ENCODE assay signal across 29 cellular contexts in genomic region chr13:109159650-109160309, GRCh38.
DNase-seq lines count a peak whose midpoint lies in the region; ATAC-seq and TF ChIP-seq lines count a peak whose summit lies in the region.
"Had no signal": no experiment of that assay in that cellular context is flagged by ENCODE, and none has a peak within 500 bp of the region (broad histone marks: within the 10 kb centered on the region; RNA-seq: fewer than 3 reads in every experiment).

No MANE protein-coding gene starts in this region.

- no peak overlapping the region for H3K56ac ChIP-seq in mesendoderm (ENCODE audit: low read length)

- H3K27me3 ChIP-seq in Karpas-422 (ENCODE audit: low read length), result no peaks in the 10 kb centered on the region
- no peaks in the 10 kb centered on the region for H3K27me3 ChIP-seq in mesendoderm (ENCODE audit: insufficient read depth, low read length, poor library complexity)
- H3K27me3 ChIP-seq: ascending aorta, left lung, neutrophil, sigmoid colon, uterus had no signal

- H3K9me3 ChIP-seq in Karpas-422 (ENCODE audit: low read length), result no peaks in the 10 kb centered on the region
- H3K9me3 ChIP-seq: ascending aorta, left lung, neutrophil, sigmoid colon, uterus had no signal

- no peak overlapping the region for H3K27ac Mint-ChIP-seq in stimulated activated memory B cell treated with anti-CD40 and anti-IgM and Interleukin-4, amounts not matched to agents 10 μg/mL and 1 μg/mL and 100 μg/mL, for 72 hours
- H3K27ac Mint-ChIP-seq: activated CD4-positive, alpha-beta T cell treated with anti-CD3 and anti-CD28 coated beads for 36 hours; activated naive CD8-positive, alpha-beta T cell treated with anti-CD3 and anti-CD28 coated beads for 36 hours; CD4-positive, CD25-positive, alpha-beta regulatory T cell; immature natural killer cell; progenitor cell of endocrine pancreas; T-helper 17 cell had no signal

- H2AFZ ChIP-seq in Karpas-422 (ENCODE audit: low read length), result peak overlapping the region; percentile 90

- no peak overlapping the region for H3K4ac ChIP-seq in mesendoderm (ENCODE audit: low read depth, low read length)

- DNase-seq in Karpas-422 (peak; percentile 91), mesendoderm (no peak), caudate nucleus (lab: John Stamatoyannopoulos, UW) (no peak), NCI-H146 (lab: John Stamatoyannopoulos, UW) (no peak), NAMALWA (ENCODE audit: low spot score) (no peak)
- DNase-seq: activated CD4-positive, alpha-beta T cell treated with anti-CD3 and anti-CD28 coated beads for 36 hours; activated effector memory CD4-positive, alpha-beta T cell treated with Interleukin-2 at 50 U/mL for 16 hours; activated naive CD8-positive, alpha-beta T cell treated with anti-CD3 and anti-CD28 coated beads for 36 hours; activated T-cell treated with anti-CD3 and anti-CD28 coated beads for 4 hours; CD4-positive, CD25-positive, alpha-beta regulatory T cell; central memory CD4-positive, alpha-beta T cell; HCEC 1CT; hypothalamus; immature natural killer cell; left lung; MV-4-11; NCI-H1694; sigmoid colon; stimulated activated CD4-positive, alpha-beta T cell treated with anti-CD3 and anti-CD28 coated beads, Interleukin-4, amount 100 ng/mL, for 4 hours; stimulated activated naive CD4-positive, alpha-beta T cell; T-helper 17 cell; uterus had no signal

- H3K4me2 ChIP-seq in Karpas-422 (ENCODE audit: low read depth, low read length, poor library complexity, severe bottlenecking), result peak overlapping the region; percentile 72
- H3K4me2 ChIP-seq in mesendoderm (ENCODE audit: low read length), result no peak overlapping the region
- H3K4me2 ChIP-seq: KMS-11 had no signal

- no peak overlapping the region for H4K5ac ChIP-seq in mesendoderm (ENCODE audit: low read length)

- H4K20me1 ChIP-seq in Karpas-422 (ENCODE audit: insufficient read depth, low read depth, low read length), result no peaks in the 10 kb centered on the region

- no peak overlapping the region for H3K4me3 Mint-ChIP-seq in stimulated activated memory B cell treated with anti-CD40 and anti-IgM and Interleukin-4, amounts not matched to agents 10 μg/mL and 1 μg/mL and 100 μg/mL, for 72 hours
- H3K4me3 Mint-ChIP-seq: activated CD4-positive, alpha-beta T cell treated with anti-CD3 and anti-CD28 coated beads for 36 hours; activated naive CD8-positive, alpha-beta T cell treated with anti-CD3 and anti-CD28 coated beads for 36 hours; CD4-positive, CD25-positive, alpha-beta regulatory T cell; immature natural killer cell; T-helper 17 cell had no signal

- no peaks in the 10 kb centered on the region for H3K79me1 ChIP-seq in mesendoderm (ENCODE audit: low read length)

- H3K4me3 ChIP-seq in Karpas-422 (ENCODE audit: low read length), result peak overlapping the region; percentile 51
- no peak overlapping the region for H3K4me3 ChIP-seq in mesendoderm (ENCODE audit: low read length)
- H3K4me3 ChIP-seq: ascending aorta, left lung, sigmoid colon, uterus had no signal

- ATAC-seq in GM18909 (IDR thresholded peaks at IDR 0.05; ENCODE audit: poor library complexity, unreplicated experiment), result peak; percentile 9
- ATAC-seq in stimulated activated memory B cell treated with anti-CD40 and anti-IgM and Interleukin-4, amounts not matched to agents 10 μg/mL and 1 μg/mL and 100 μg/mL, for 72 hours, result no peak
- ATAC-seq: activated CD4-positive, alpha-beta T cell treated with anti-CD3 and anti-CD28 coated beads for 36 hours; left lung; T-helper 17 cell had no signal

- H3K23ac ChIP-seq in mesendoderm (ENCODE audit: low read length), result no peak overlapping the region

- H3K4me1 ChIP-seq in Karpas-422 (ENCODE audit: low read length) (peaks cover 66% of the 10 kb centered on the region), mesendoderm (ENCODE audit: control insufficient read depth, low read depth, low read length) (no peaks in the 10 kb centered on the region)
- H3K4me1 ChIP-seq: uterus had no signal

- H2BK15ac ChIP-seq in mesendoderm (replicated peaks; ENCODE audit: low read depth), result no peak overlapping the region

- H3K36me3 Mint-ChIP-seq in stimulated activated memory B cell treated with anti-CD40 and anti-IgM and Interleukin-4, amounts not matched to agents 10 μg/mL and 1 μg/mL and 100 μg/mL, for 72 hours, result no peaks in the 10 kb centered on the region
- H3K36me3 Mint-ChIP-seq: activated naive CD8-positive, alpha-beta T cell treated with anti-CD3 and anti-CD28 coated beads for 36 hours; CD4-positive, CD25-positive, alpha-beta regulatory T cell; immature natural killer cell had no signal

- no peaks in the 10 kb centered on the region for H3K79me2 ChIP-seq in Karpas-422 (ENCODE audit: low read length)
- no peaks in the 10 kb centered on the region for H3K79me2 ChIP-seq in mesendoderm (ENCODE audit: control insufficient read depth, insufficient read depth, low read length)

- peaks cover 45% of the 10 kb centered on the region for H3K27me3 Mint-ChIP-seq in stimulated activated memory B cell treated with anti-CD40 and anti-IgM and Interleukin-4, amounts not matched to agents 10 μg/mL and 1 μg/mL and 100 μg/mL, for 72 hours
- H3K27me3 Mint-ChIP-seq: CD4-positive, CD25-positive, alpha-beta regulatory T cell had no signal

- H3K4me1 Mint-ChIP-seq in stimulated activated memory B cell treated with anti-CD40 and anti-IgM and Interleukin-4, amounts not matched to agents 10 μg/mL and 1 μg/mL and 100 μg/mL, for 72 hours, result peaks cover 38% of the 10 kb centered on the region
- H3K4me1 Mint-ChIP-seq: CD4-positive, CD25-positive, alpha-beta regulatory T cell had no signal

- H3K36me3 ChIP-seq in Karpas-422 (ENCODE audit: insufficient read depth, low read length) (no peaks in the 10 kb centered on the region), mesendoderm (ENCODE audit: control insufficient read depth, insufficient read depth, low read length) (no peaks in the 10 kb centered on the region)
- H3K36me3 ChIP-seq: ascending aorta, left lung, neutrophil, sigmoid colon, uterus had no signal

- H3K9ac ChIP-seq in Karpas-422 (ENCODE audit: low read length), result peak overlapping the region; percentile 72
- H3K9ac ChIP-seq in mesendoderm (ENCODE audit: low read length), result no peak overlapping the region
- H3K9ac ChIP-seq: KMS-11 had no signal

- no peaks in the 10 kb centered on the region for H3K9me3 Mint-ChIP-seq in stimulated activated memory B cell treated with anti-CD40 and anti-IgM and Interleukin-4, amounts not matched to agents 10 μg/mL and 1 μg/mL and 100 μg/mL, for 72 hours
- H3K9me3 Mint-ChIP-seq: activated naive CD8-positive, alpha-beta T cell treated with anti-CD3 and anti-CD28 coated beads for 36 hours had no signal

- H4K8ac ChIP-seq in mesendoderm (ENCODE audit: low read depth, low read length), result no peak overlapping the region

- peak overlapping the region; percentile 97 for H3K27ac ChIP-seq in Karpas-422 (ENCODE audit: low read length)
- H3K27ac ChIP-seq in VCaP, result no peak overlapping the region
- H3K27ac ChIP-seq in mesendoderm (ENCODE audit: low read depth, low read length), result no peak overlapping the region
- no peak overlapping the region for H3K27ac ChIP-seq in caudate nucleus (ENCODE audit: low read depth, low read length)
- H3K27ac ChIP-seq: ascending aorta, KMS-11, left lung, neutrophil, uterus had no signal

- no peaks in the 10 kb centered on the region for H3K9me2 ChIP-seq in Karpas-422 (replicated peaks; ENCODE audit: insufficient read depth, low read length)

- no CpG with 5 or more reads among the region's 14 CpGs for WGBS in mesendoderm (ENCODE audit: extremely low coverage, insufficient coverage, low lambda C conversion rate)

- peak overlapping the region; percentile 26 for H2BK5ac ChIP-seq in mesendoderm (ENCODE audit: low read length)

- no peak overlapping the region for H3K18ac ChIP-seq in mesendoderm (ENCODE audit: low read length)

- no peak overlapping the region for H2AK5ac ChIP-seq in mesendoderm (ENCODE audit: low read length)

- no peak overlapping the region for H2BK120ac ChIP-seq in mesendoderm (ENCODE audit: low read depth, low read length)

- 0 out of 2 replicates have a peak, but pooled peaks have one; percentile 6 for TF ChIP-seq CTCF in VCaP (conservative IDR thresholded peaks at IDR 0.05)
